ENCODE assay signal across 1 cellular context in genomic region chr10:18099420-18099819, GRCh38.
TF ChIP-seq lines count a peak whose summit lies in the region.

No MANE protein-coding gene starts in this region.

TF ChIP-seq in SK-N-SH treated with all-trans-retinoic acid at 6 μM for 48 hours, 23 proteins besides CTCF, POLR2A, EP300 and RAD21 (continued from another document):
- TF ChIP-seq TSHZ2 (CRISPR knock-in tag; IDR thresholded peaks at IDR 0.05), result no peak
- TF ChIP-seq CSDC2 (CRISPR knock-in tag; IDR thresholded peaks at IDR 0.05), result no peak
- no peak for TF ChIP-seq ARNTL (CRISPR knock-in tag; IDR thresholded peaks at IDR 0.05; ENCODE audit: borderline replicate concordance, low read depth)
- no peak for TF ChIP-seq GLIS3 (CRISPR knock-in tag; IDR thresholded peaks at IDR 0.05)
- TF ChIP-seq ESRRG (CRISPR knock-in tag; IDR thresholded peaks at IDR 0.05), result no peak
- TF ChIP-seq ZFP3 (CRISPR knock-in tag; IDR thresholded peaks at IDR 0.05), result no peak
- no peak for TF ChIP-seq ZNF70 (CRISPR knock-in tag; IDR thresholded peaks at IDR 0.05)
- TF ChIP-seq POU6F1 (CRISPR knock-in tag; IDR thresholded peaks at IDR 0.05; ENCODE audit: borderline replicate concordance, low read depth), result no peak
- no peak for TF ChIP-seq RARB (CRISPR knock-in tag; IDR thresholded peaks at IDR 0.05)
- no peak for TF ChIP-seq ZC3H10 (CRISPR knock-in tag; IDR thresholded peaks at IDR 0.05)
- no peak for TF ChIP-seq ISL1 (CRISPR knock-in tag; IDR thresholded peaks at IDR 0.05)
- TF ChIP-seq ZNF8 (CRISPR knock-in tag; IDR thresholded peaks at IDR 0.05), result no peak
